In the genomic region with DNA sequence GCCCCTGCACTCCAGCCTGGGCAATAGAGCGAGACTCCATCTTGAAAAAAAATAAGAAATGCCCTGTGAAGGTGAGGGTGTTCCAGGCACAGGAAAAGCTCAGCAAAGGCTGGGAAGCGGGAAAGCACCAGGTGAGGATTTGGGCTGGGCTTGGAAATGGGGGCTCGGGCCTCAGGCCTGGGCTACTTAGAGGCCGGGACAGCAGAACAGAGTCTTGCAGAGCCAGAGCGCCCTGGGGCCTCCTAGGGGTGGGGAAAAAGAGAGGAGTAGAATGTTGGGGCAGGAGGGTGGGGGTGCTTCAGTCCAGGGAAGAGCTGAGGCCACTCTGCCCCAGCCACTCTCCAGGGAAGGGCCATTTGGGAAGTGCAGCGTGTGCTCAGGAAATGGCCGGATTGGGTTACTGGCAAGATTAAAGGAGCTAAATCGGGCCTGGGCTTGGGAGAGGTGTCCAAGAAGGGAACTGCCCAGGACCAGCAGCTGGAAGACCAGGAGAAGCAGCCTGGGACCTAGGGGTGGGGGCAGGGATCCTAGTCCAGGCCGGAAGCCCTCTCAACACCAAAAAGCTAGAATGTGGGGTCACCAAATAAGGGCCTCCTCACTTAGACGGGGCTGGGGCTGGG, we compare ENCODE assay signal across 17 cellular contexts. TPM values are rescaled to one million over a fixed set of nuclear protein-coding genes. Genes with fewer than 3 reads are reported as not detected.
A peak's percentile ranks its signal among the peaks of the same experiment; 100 is the strongest.
DNase-seq lines count a peak whose midpoint lies in the region; ATAC-seq and TF ChIP-seq lines count a peak whose summit lies in the region.
"Had no signal": no experiment of that assay in that cellular context is flagged by ENCODE, and none has a peak within 500 bp of the region (broad histone marks: within the 10 kb centered on the region; RNA-seq: fewer than 3 reads in every experiment).

No MANE protein-coding gene starts in this region.

- no peak overlapping the region for H2AFZ ChIP-seq in trophoblast cell (ENCODE audit: insufficient read depth, low read length, poor library complexity)

- no CpG with 5 or more reads among the region's 10 CpGs for WGBS in trophoblast cell (ENCODE audit: extremely low coverage, insufficient coverage, insufficient read length)
- 41 to 51% methylated on average over 10 of the region's 10 CpGs for WGBS in aorta, 2 donors

- no peak for DNase-seq in chondrocyte (ENCODE audit: low spot score)
- DNase-seq in left ventricle myocardium superior: peak; percentile 66
- DNase-seq in trophoblast cell: no peak
- peak; percentile 73 to 80 for DNase-seq in aorta
- no peak for DNase-seq in NCI-H345 treated with DMSO at 0.1 percent for 48 hours (lab: John Stamatoyannopoulos, UW; ENCODE audit: unreplicated experiment)
- DNase-seq in breast epithelium (ENCODE audit: low spot score in 2 of 2): no peak
- no peak for DNase-seq in DMS79 treated with DMSO at 0.1 percent for 48 hours (lab: John Stamatoyannopoulos, UW)
- DNase-seq: activated naive CD4-positive, alpha-beta T cell treated with anti-CD3 and anti-CD28 coated beads, Interleukin-2, amount 50 U/mL, for 16 hours; effector CD4-positive, alpha-beta T cell; hypothalamus; naive B cell; NCI-H187; NCI-H510A treated with DMSO at 0.1 percent for 48 hours had no signal

- H2AK5ac ChIP-seq in trophoblast cell (ENCODE audit: low read length): no peak overlapping the region

- peaks cover 34% of the 10 kb centered on the region for H3K4me1 Mint-ChIP-seq in chondrocyte (ENCODE audit: low read depth)
- H3K4me1 Mint-ChIP-seq: naive B cell had no signal

- H3K4me2 ChIP-seq in trophoblast cell (ENCODE audit: low read length): no peak overlapping the region
- H3K4me2 ChIP-seq: BLaER1 had no signal

- no peaks in the 10 kb centered on the region for H3K9me3 Mint-ChIP-seq in chondrocyte (ENCODE audit: low read depth)
- H3K9me3 Mint-ChIP-seq: naive B cell had no signal

- no peak overlapping the region for H3K4ac ChIP-seq in trophoblast cell (ENCODE audit: low read depth, low read length)

- no peak overlapping the region for H4K91ac ChIP-seq in trophoblast cell (ENCODE audit: low read depth, low read length)

- H2BK5ac ChIP-seq in trophoblast cell (ENCODE audit: low read depth, low read length, poor library complexity): no peak overlapping the region

- no peak overlapping the region for H3K23ac ChIP-seq in trophoblast cell (ENCODE audit: low read length)

- no peak overlapping the region for H4K8ac ChIP-seq in trophoblast cell (ENCODE audit: low read depth, low read length)

- H3K36me3 Mint-ChIP-seq in chondrocyte (ENCODE audit: low read depth): no peaks in the 10 kb centered on the region
- H3K36me3 Mint-ChIP-seq: naive B cell had no signal

- no peak for TF ChIP-seq POLR2A in breast epithelium (IDR thresholded peaks at IDR 0.05)

- H3K27ac ChIP-seq in trophoblast cell (ENCODE audit: low read depth, low read length) (no peak overlapping the region), aorta (ENCODE audit: low read depth in 1 of 2, low read length in 2 of 2) (peak overlapping the region; percentile 67 to 81), breast epithelium (peak overlapping the region in 1 of 2 donors; percentile 32)
- H3K27ac ChIP-seq: BLaER1 had no signal

- H3K4me3 Mint-ChIP-seq in chondrocyte (ENCODE audit: unreplicated experiment): no peak overlapping the region

- no peak overlapping the region for H3K4me3 ChIP-seq in trophoblast cell (ENCODE audit: low read depth, low read length)
- no peak overlapping the region for H3K4me3 ChIP-seq in aorta (ENCODE audit: low read length in 2 of 2)
- no peak overlapping the region for H3K4me3 ChIP-seq in breast epithelium
- H3K4me3 ChIP-seq: BLaER1 had no signal

- intact Hi-C loops in left ventricle myocardium superior (cut with micrococcal nuclease): loop anchor here (10.0 kb wide), 1 partner anchor 120 kb away; no protein-coding TSS in a partner anchor
- intact Hi-C loops in aorta (cut with DNase I): loop anchor here (10.0 kb wide), 2 partner anchors 50 to 280 kb away; no protein-coding TSS in a partner anchor
- intact Hi-C loops in breast epithelium (cut with DNase I; ENCODE audit: low total_unique reads): loop anchor here (10.0 kb wide), 1 partner anchor 120 kb away; no protein-coding TSS in a partner anchor

- H4K12ac ChIP-seq in trophoblast cell (ENCODE audit: low read depth, low read length): no peak overlapping the region

- H3K36me3 ChIP-seq in trophoblast cell (ENCODE audit: control insufficient read depth in 1 of 2, insufficient read depth in 2 of 2, low read length in 2 of 2): no peaks in the 10 kb centered on the region
- H3K36me3 ChIP-seq in aorta (ENCODE audit: control insufficient read depth in 1 of 2, insufficient read depth in 2 of 2, low read length in 1 of 2): no peaks in the 10 kb centered on the region
- H3K36me3 ChIP-seq in breast epithelium: no peaks in the 10 kb centered on the region
- H3K36me3 ChIP-seq: BLaER1 had no signal

- no peak overlapping the region for H3K9ac ChIP-seq in trophoblast cell (ENCODE audit: low read length)
- H3K9ac ChIP-seq: BLaER1 had no signal

- H3K27ac Mint-ChIP-seq in chondrocyte (ENCODE audit: unreplicated experiment): peak overlapping the region; percentile 65
- H3K27ac Mint-ChIP-seq: progenitor cell of endocrine pancreas had no signal

- H3K4me1 ChIP-seq in trophoblast cell (ENCODE audit: control insufficient read depth in 1 of 2, insufficient read depth in 2 of 2, low read length in 2 of 2) (peaks cover 18 to 21% of the 10 kb centered on the region in 2 experiments), aorta (ENCODE audit: control insufficient read depth in 1 of 2, insufficient read depth in 2 of 2, low read length in 2 of 2) (peaks cover 0 to 2% of the 10 kb centered on the region in 2 donors), breast epithelium (peaks cover 0 to 5% of the 10 kb centered on the region in 2 donors)

- H3K9me3 ChIP-seq in trophoblast cell (ENCODE audit: insufficient read depth, low read depth, low read length) (no peaks in the 10 kb centered on the region), aorta (ENCODE audit: control insufficient read depth, low read length) (no peaks in the 10 kb centered on the region), breast epithelium (no peaks in the 10 kb centered on the region)
- H3K9me3 ChIP-seq: BLaER1 had no signal

- ATAC-seq in left ventricle myocardium superior (peak; percentile 65), aorta (ENCODE audit: low FRiP score) (peak; percentile 45)

- no peaks in the 10 kb centered on the region for H3K79me2 ChIP-seq in trophoblast cell (ENCODE audit: control insufficient read depth, insufficient read depth, low read length, poor library complexity)

- TF ChIP-seq CTCF in chondrocyte (IDR thresholded peaks at IDR 0.05): no peak
- TF ChIP-seq CTCF in breast epithelium (IDR thresholded peaks at IDR 0.05): no peak

- no peaks in the 10 kb centered on the region for H3K79me1 ChIP-seq in trophoblast cell (ENCODE audit: low read length)

- H3K18ac ChIP-seq in trophoblast cell (ENCODE audit: low read length): no peak overlapping the region

- H3K27me3 Mint-ChIP-seq in chondrocyte (ENCODE audit: low read depth): no peaks in the 10 kb centered on the region

- no peaks in the 10 kb centered on the region for H3K27me3 ChIP-seq in trophoblast cell (ENCODE audit: insufficient read depth, low read length)
- no peaks in the 10 kb centered on the region for H3K27me3 ChIP-seq in aorta (ENCODE audit: control insufficient read depth in 1 of 2, insufficient read depth in 2 of 2, low read length in 1 of 2)
- H3K27me3 ChIP-seq in breast epithelium: no peaks in the 10 kb centered on the region
- H3K27me3 ChIP-seq: BLaER1 had no signal

- H3K14ac ChIP-seq in trophoblast cell (ENCODE audit: low read length): no peak overlapping the region

- no peak overlapping the region for H2BK120ac ChIP-seq in trophoblast cell (ENCODE audit: insufficient read depth, low read length, poor library complexity)

- H2BK12ac ChIP-seq in trophoblast cell (ENCODE audit: low read length): peak overlapping the region; percentile 29

RNA-seq across cellular contexts. Expression of gene DES, which starts 13.8 kb away (rescaled TPM):
- total RNA-seq in chondrocyte: 0.70 to 19.8 TPM (median 15.5 TPM) in 3 replicates
- total RNA-seq in left ventricle myocardium superior: 14,457 TPM
- 0.05 and 0.06 TPM in 2 replicates for polyA plus RNA-seq in trophoblast cell (2013)
- 100 to 1,000 TPM; 282 to 314 TPM for total RNA-seq in aorta
- polyA plus RNA-seq in aorta: 100 to 1,000 TPM in 1 of 2 donors, 10 to 100 TPM in 1; 22.5 to 145 TPM
- 10 to 100 TPM; 17.1 to 29.6 (median 29.5) TPM for total RNA-seq in breast epithelium
- total RNA-seq: bronchial epithelial cell, progenitor cell of endocrine pancreas, SK-MEL-5 had no signal

RNA-seq across cellular contexts. Expression of gene DNPEP, which starts 16.7 kb away (rescaled TPM):
- 42.3 to 47.9 TPM (median 43.5 TPM) in 3 replicates for total RNA-seq in chondrocyte
- total RNA-seq in left ventricle myocardium superior: 74.8 TPM
- 48.6 and 49.0 TPM in 2 replicates for polyA plus RNA-seq in trophoblast cell (2013)
- total RNA-seq in aorta: 10 to 100 TPM; 40.8 to 60.2 TPM
- 100 to 1,000 TPM in 1 of 2 donors, 10 to 100 TPM in 1; 64.7 to 127 TPM for polyA plus RNA-seq in aorta
- 10 to 100 TPM; 49.8 to 81.9 (median 79.0) TPM for total RNA-seq in breast epithelium

RNA-seq across cellular contexts. Expression of gene SPEG, which starts 30.2 kb away (rescaled TPM):
- total RNA-seq in chondrocyte: 62.9 to 94.9 TPM (median 89.7 TPM) in 3 replicates
- 111 TPM for total RNA-seq in left ventricle myocardium superior
- 28.0 and 28.6 TPM in 2 replicates for polyA plus RNA-seq in trophoblast cell (2013)
- total RNA-seq in aorta: 100 to 1,000 TPM; 261 to 453 TPM
- polyA plus RNA-seq in aorta: 1,000 to 10,000 TPM in 1 of 2 donors, 10 to 100 TPM in 1; 81.6 to 1,108 TPM
- 10 to 100 TPM in 2 of 3 donors, under 1 TPM in 1; 0.32 to 36.6 (median 21.0) TPM for total RNA-seq in breast epithelium

Comparison
In these comparisons a context has a peak if more than half of its experiments do, and no peak if none do; other contexts are left out.
1. DNase-seq: peak in left ventricle myocardium superior (single experiment) and aorta (2 of 2); none in chondrocyte (single experiment), trophoblast cell (0 of 2), NCI-H345 treated with DMSO at 0.1 percent for 48 hours (single experiment), breast epithelium (0 of 2) and DMS79 treated with DMSO at 0.1 percent for 48 hours (single experiment).
2. RNA of gene DES, which starts 13.8 kb away (total RNA-seq): 14,457 TPM in left ventricle myocardium superior (single experiment); 282 to 314 TPM in aorta, 17.1 to 29.6 TPM in breast epithelium and 0.70 to 19.8 TPM in chondrocyte; every median in the first group is over 10 times any median in the second.